In the genomic region with DNA sequence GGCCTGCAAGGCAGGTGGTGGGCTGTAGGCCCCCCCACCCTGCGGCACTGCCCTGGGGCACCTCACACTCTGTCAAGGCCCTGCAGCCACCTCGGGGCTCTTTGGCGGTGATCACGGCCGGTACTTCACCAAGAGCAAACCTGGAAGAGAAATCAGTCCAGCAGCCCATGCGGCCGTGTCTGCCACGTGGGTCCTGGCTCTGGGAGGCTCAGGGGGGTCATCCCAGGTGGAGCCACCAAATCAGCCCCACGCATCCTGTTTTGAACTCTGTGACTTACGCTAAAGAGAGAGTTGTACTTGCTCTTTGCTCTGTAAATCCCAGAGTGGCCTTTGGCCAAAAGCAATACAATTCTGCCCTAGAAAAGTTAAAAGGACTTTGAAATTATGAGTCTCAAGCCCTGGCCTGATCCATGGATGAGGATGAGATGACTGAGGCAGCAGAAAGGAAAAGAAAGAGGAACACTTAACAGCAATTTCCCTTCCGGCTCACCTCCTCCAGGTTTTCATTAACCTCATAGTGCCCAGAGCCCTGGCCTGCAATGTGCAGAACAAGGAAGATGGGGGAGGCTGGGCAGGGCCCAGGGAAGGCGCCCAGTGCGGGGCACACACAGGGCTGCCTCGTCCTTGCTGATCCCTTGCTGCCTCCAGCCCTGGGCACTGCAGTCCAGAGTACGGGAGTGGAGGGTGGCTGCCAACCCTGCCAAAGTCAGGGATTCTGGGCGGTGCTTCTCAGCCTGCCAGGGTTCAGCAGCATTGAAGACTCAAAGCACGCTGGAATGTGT, we compare ENCODE assay signal across 1 cellular context.
TF ChIP-seq lines count a peak whose summit lies in the region.

No MANE protein-coding gene starts in this region.

TF ChIP-seq in HepG2, 621 proteins besides CTCF, POLR2A, EP300 and RAD21 (continued from another document):
- TF ChIP-seq, protein P1, sequence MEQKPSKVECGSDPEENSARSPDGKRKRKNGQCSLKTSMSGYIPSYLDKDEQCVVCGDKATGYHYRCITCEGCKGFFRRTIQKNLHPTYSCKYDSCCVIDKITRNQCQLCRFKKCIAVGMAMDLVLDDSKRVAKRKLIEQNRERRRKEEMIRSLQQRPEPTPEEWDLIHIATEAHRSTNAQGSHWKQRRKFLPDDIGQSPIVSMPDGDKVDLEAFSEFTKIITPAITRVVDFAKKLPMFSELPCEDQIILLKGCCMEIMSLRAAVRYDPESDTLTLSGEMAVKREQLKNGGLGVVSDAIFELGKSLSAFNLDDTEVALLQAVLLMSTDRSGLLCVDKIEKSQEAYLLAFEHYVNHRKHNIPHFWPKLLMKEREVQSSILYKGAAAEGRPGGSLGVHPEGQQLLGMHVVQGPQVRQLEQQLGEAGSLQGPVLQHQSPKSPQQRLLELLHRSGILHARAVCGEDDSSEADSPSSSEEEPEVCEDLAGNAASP (CRISPR knock-in tag; IDR thresholded peaks at IDR 0.05; ENCODE audit: borderline replicate concordance) = peak; percentile 37; the same call in 1 of the 2 replicates
- TF ChIP-seq, protein P2, sequence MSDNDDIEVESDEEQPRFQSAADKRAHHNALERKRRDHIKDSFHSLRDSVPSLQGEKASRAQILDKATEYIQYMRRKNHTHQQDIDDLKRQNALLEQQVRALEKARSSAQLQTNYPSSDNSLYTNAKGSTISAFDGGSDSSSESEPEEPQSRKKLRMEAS (IDR thresholded peaks at IDR 0.05) = peak; percentile 77
- TF ChIP-seq NFKB2 (CRISPR knock-in tag; IDR thresholded peaks at IDR 0.05; ENCODE audit: borderline replicate concordance) = peak; percentile 42; the same call in 1 of the 2 replicates
- TF ChIP-seq GATA4 (IDR thresholded peaks at IDR 0.05; ENCODE audit: borderline replicate concordance, low read depth) = no peak
- no peak for TF ChIP-seq YY1 (IDR thresholded peaks at IDR 0.05; ENCODE audit: insufficient read depth, insufficient replicate concordance, low read depth, low read length)
- TF ChIP-seq NCOR1 (IDR thresholded peaks at IDR 0.05; ENCODE audit: borderline replicate concordance, low read length) = 0 out of 2 replicates have a peak, but pooled peaks have one; percentile 26
- TF ChIP-seq ZFY (CRISPR knock-in tag; IDR thresholded peaks at IDR 0.05) = peak; percentile 37; the same call in 1 of the 2 replicates
- peak; percentile 52; the same call in 1 of the 2 replicates for TF ChIP-seq ZNF607 (CRISPR knock-in tag; IDR thresholded peaks at IDR 0.05; ENCODE audit: borderline replicate concordance)
- peak; percentile 83 for TF ChIP-seq ZNF687 (CRISPR knock-in tag; IDR thresholded peaks at IDR 0.05)
- no peak for TF ChIP-seq RCOR2 (CRISPR knock-in tag; IDR thresholded peaks at IDR 0.05)
- no peak for TF ChIP-seq HOXA7 (CRISPR knock-in tag; IDR thresholded peaks at IDR 0.05)
- no peak for TF ChIP-seq KDM3A (CRISPR knock-in tag; IDR thresholded peaks at IDR 0.05; ENCODE audit: low read depth)
- TF ChIP-seq SETDB1 (CRISPR knock-in tag; IDR thresholded peaks at IDR 0.05; ENCODE audit: borderline replicate concordance) = 0 out of 2 replicates have a peak, but pooled peaks have one; percentile 62
- TF ChIP-seq ATF7-NPFF (CRISPR knock-in tag; IDR thresholded peaks at IDR 0.05; ENCODE audit: low read depth) = no peak
- TF ChIP-seq ZNF652 (CRISPR knock-in tag; IDR thresholded peaks at IDR 0.05; ENCODE audit: borderline replicate concordance, low read depth) = peak; percentile 63; the same call in 1 of the 2 replicates
- TF ChIP-seq NR3C1 (CRISPR knock-in tag; IDR thresholded peaks at IDR 0.05) = no peak
- no peak for TF ChIP-seq IKZF1 (IDR thresholded peaks at IDR 0.05)
- TF ChIP-seq, protein P3, sequence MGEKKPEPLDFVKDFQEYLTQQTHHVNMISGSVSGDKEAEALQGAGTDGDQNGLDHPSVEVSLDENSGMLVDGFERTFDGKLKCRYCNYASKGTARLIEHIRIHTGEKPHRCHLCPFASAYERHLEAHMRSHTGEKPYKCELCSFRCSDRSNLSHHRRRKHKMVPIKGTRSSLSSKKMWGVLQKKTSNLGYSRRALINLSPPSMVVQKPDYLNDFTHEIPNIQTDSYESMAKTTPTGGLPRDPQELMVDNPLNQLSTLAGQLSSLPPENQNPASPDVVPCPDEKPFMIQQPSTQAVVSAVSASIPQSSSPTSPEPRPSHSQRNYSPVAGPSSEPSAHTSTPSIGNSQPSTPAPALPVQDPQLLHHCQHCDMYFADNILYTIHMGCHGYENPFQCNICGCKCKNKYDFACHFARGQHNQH (CRISPR knock-in tag; IDR thresholded peaks at IDR 0.05) = 0 out of 2 replicates have a peak, but pooled peaks have one; percentile 16
- TF ChIP-seq PAF1 (CRISPR knock-in tag; IDR thresholded peaks at IDR 0.05) = no peak
- peak; percentile 77 for TF ChIP-seq HNF4A (CRISPR knock-in tag; IDR thresholded peaks at IDR 0.05)
- 0 out of 2 replicates have a peak, but pooled peaks have one; percentile 55 for TF ChIP-seq MYC (CRISPR knock-in tag; IDR thresholded peaks at IDR 0.05; ENCODE audit: borderline replicate concordance)
- peak; percentile 68 for TF ChIP-seq PAXIP1 (CRISPR knock-in tag; conservative IDR thresholded peaks at IDR 0.05)
- no peak for TF ChIP-seq SAP130 (CRISPR knock-in tag; IDR thresholded peaks at IDR 0.05; ENCODE audit: low read depth)
- peak; percentile 32; the same call in 1 of the 2 replicates for TF ChIP-seq ELF3 (CRISPR knock-in tag; IDR thresholded peaks at IDR 0.05)
- 0 out of 2 replicates have a peak, but pooled peaks have one; percentile 18 for TF ChIP-seq SPEN (CRISPR knock-in tag; IDR thresholded peaks at IDR 0.05; ENCODE audit: low read depth)
- TF ChIP-seq LCORL (IDR thresholded peaks at IDR 0.05) = no peak
- peak; percentile 65; the same call in 1 of the 2 replicates for TF ChIP-seq LCORL (CRISPR knock-in tag; IDR thresholded peaks at IDR 0.05)
- TF ChIP-seq KDM5B (CRISPR knock-in tag; IDR thresholded peaks at IDR 0.05; ENCODE audit: borderline replicate concordance) = peak; percentile 47; the same call in 1 of the 2 replicates
- no peak for TF ChIP-seq CBFB (CRISPR knock-in tag; IDR thresholded peaks at IDR 0.05)
- TF ChIP-seq ZNF501 (CRISPR knock-in tag; IDR thresholded peaks at IDR 0.05) = peak; percentile 46; the same call in 1 of the 2 replicates
- peak; percentile 15; the same call in 1 of the 3 replicates for TF ChIP-seq MXI1 (IDR thresholded peaks at IDR 0.05; ENCODE audit: borderline replicate concordance, low read depth, low read length)
- 0 out of 2 replicates have a peak, but pooled peaks have one; percentile 22 for TF ChIP-seq PITX1 (CRISPR knock-in tag; IDR thresholded peaks at IDR 0.05)
- no peak for TF ChIP-seq MIER2 (CRISPR knock-in tag; IDR thresholded peaks at IDR 0.05)
- TF ChIP-seq SALL1 (CRISPR knock-in tag; IDR thresholded peaks at IDR 0.05) = peak; percentile 54
- TF ChIP-seq ZMYM3 (CRISPR knock-in tag; IDR thresholded peaks at IDR 0.05) = peak; percentile 9; the same call in 1 of the 2 replicates
- TF ChIP-seq MED1 (CRISPR knock-in tag; IDR thresholded peaks at IDR 0.05) = peak; percentile 49; the same call in 1 of the 2 replicates
- TF ChIP-seq CENPBD1 (CRISPR knock-in tag; IDR thresholded peaks at IDR 0.05; ENCODE audit: borderline replicate concordance, low read depth) = no peak
- TF ChIP-seq TCF12 (IDR thresholded peaks at IDR 0.05) = no peak
- no peak for TF ChIP-seq TCF12 (CRISPR knock-in tag; IDR thresholded peaks at IDR 0.05)
